1 cellular context compared by ENCODE assay signal in the genomic region with DNA sequence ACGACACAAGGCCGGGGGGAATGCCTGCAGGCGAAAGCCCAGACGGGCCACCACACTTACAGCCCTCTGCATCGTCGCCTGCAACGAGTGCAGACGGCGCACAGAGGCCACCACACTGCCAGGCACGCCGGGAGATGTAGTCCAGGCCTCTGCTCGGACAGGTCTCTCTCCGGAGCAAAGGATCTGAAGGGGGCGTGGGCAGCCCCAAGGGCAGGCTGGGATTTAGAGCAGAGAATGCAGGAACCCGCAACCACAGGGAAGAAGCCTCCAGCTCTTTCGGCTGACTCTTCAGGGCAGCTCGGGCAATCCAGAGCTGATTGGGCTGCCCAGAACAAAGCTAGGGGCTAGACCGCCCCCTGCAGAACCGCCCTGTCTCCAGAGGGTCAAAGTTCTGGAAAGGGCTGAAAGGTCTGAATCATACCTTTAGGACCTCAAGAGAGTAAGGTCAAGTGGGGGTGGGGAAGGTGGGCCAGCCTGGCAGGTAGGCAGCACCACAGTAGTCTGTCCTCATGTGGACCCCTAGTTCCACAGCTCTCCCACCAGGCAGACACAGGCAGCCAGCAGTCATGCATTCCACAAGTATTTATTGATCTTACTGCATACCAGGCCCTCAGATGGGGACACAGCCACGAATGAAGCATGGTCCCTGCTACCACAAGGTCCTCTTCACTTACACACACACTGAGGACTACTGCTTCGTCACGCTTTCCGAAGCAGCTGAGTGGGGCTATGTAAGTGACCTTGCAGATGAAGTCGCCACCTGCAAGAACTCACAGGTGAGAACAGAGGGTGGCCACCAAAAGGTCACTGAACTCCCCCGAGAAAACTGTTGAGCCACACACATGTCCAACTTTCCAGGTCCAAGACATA.
TF ChIP-seq lines count a peak whose summit lies in the region.

A gene with protein sequence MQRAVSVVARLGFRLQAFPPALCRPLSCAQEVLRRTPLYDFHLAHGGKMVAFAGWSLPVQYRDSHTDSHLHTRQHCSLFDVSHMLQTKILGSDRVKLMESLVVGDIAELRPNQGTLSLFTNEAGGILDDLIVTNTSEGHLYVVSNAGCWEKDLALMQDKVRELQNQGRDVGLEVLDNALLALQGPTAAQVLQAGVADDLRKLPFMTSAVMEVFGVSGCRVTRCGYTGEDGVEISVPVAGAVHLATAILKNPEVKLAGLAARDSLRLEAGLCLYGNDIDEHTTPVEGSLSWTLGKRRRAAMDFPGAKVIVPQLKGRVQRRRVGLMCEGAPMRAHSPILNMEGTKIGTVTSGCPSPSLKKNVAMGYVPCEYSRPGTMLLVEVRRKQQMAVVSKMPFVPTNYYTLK (minus strand): TSS at position 95 of the 870 bp plus-strand sequence. CDS start 23 bp downstream, at position 72.

TF ChIP-seq in HepG2, 621 proteins besides CTCF, POLR2A, EP300 and RAD21 (continued from another document and continues in another):
- TF ChIP-seq, protein P1, sequence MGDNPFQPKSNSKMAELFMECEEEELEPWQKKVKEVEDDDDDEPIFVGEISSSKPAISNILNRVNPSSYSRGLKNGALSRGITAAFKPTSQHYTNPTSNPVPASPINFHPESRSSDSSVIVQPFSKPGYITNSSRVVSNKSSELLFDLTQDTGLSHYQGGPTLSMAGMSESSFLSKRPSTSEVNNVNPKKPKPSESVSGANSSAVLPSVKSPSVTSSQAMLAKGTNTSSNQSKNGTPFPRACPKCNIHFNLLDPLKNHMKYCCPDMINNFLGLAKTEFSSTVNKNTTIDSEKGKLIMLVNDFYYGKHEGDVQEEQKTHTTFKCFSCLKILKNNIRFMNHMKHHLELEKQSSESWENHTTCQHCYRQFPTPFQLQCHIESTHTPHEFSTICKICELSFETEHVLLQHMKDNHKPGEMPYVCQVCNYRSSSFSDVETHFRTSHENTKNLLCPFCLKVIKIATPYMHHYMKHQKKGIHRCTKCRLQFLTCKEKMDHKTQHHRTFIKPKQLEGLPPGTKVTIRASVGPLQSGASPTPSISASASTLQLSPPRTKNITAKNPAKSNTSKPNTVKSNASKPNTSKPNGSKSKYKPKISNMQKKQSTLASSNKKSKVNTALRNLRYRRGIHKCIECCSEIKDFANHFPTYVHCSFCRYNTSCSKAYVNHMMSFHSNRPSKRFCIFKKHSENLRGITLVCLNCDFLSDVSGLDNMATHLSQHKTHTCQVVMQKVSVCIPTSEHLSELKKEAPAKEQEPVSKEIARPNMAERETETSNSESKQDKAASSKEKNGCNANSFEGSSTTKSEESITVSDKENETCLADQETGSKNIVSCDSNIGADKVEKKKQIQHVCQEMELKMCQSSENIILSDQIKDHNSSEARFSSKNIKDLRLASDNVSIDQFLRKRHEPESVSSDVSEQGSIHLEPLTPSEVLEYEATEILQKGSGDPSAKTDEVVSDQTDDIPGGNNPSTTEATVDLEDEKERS (CRISPR knock-in tag; IDR thresholded peaks at IDR 0.05), result 0 out of 2 replicates have a peak, but pooled peaks have one; percentile 14
- peak; percentile 60; the same call in 1 of the 3 replicates for TF ChIP-seq MXI1 (IDR thresholded peaks at IDR 0.05; ENCODE audit: borderline replicate concordance, low read depth, low read length)
- no peak for TF ChIP-seq CREBL2 (CRISPR knock-in tag; IDR thresholded peaks at IDR 0.05; ENCODE audit: borderline replicate concordance)
- TF ChIP-seq, protein P2, sequence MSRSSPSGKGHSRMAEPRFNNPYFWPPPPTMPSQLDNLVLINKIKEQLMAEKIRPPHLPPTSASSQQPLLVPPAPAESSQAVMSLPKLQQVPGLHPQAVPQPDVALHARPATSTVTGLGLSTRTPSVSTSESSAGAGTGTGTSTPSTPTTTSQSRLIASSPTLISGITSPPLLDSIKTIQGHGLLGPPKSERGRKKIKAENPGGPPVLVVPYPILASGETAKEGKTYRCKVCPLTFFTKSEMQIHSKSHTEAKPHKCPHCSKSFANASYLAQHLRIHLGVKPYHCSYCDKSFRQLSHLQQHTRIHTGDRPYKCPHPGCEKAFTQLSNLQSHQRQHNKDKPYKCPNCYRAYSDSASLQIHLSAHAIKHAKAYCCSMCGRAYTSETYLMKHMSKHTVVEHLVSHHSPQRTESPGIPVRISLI (CRISPR knock-in tag; IDR thresholded peaks at IDR 0.05; ENCODE audit: borderline replicate concordance), result no peak
- TF ChIP-seq, protein P3, sequence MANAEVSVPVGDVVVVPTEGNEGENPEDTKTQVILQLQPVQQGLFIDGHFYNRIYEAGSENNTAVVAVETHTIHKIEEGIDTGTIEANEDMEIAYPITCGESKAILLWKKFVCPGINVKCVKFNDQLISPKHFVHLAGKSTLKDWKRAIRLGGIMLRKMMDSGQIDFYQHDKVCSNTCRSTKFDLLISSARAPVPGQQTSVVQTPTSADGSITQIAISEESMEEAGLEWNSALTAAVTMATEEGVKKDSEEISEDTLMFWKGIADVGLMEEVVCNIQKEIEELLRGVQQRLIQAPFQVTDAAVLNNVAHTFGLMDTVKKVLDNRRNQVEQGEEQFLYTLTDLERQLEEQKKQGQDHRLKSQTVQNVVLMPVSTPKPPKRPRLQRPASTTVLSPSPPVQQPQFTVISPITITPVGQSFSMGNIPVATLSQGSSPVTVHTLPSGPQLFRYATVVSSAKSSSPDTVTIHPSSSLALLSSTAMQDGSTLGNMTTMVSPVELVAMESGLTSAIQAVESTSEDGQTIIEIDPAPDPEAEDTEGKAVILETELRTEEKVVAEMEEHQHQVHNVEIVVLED (CRISPR knock-in tag; IDR thresholded peaks at IDR 0.05; ENCODE audit: borderline replicate concordance), result peak; percentile 59; the same call in 1 of the 2 replicates
- no peak for TF ChIP-seq ZIK1 (CRISPR knock-in tag; IDR thresholded peaks at IDR 0.05; ENCODE audit: borderline replicate concordance, low read depth)
- TF ChIP-seq ZC3H13 (CRISPR knock-in tag; IDR thresholded peaks at IDR 0.05), result no peak; the same call in 1 of the 2 replicates
- no peak for TF ChIP-seq IRF1 (CRISPR knock-in tag; IDR thresholded peaks at IDR 0.05; ENCODE audit: low read depth)
- TF ChIP-seq ZNF281 (CRISPR knock-in tag; IDR thresholded peaks at IDR 0.05; ENCODE audit: borderline replicate concordance), result peak; percentile 95
- TF ChIP-seq ZFP41 (CRISPR knock-in tag; IDR thresholded peaks at IDR 0.05; ENCODE audit: borderline replicate concordance), result no peak
- TF ChIP-seq HNF4G (IDR thresholded peaks at IDR 0.05; ENCODE audit: borderline replicate concordance, low read depth, low read length), result peak; percentile 89
- TF ChIP-seq HNF4G (CRISPR knock-in tag; IDR thresholded peaks at IDR 0.05; ENCODE audit: borderline replicate concordance, low read depth), result peak; percentile 43; the same call in 1 of the 2 replicates
- TF ChIP-seq ZNF577 (CRISPR knock-in tag; IDR thresholded peaks at IDR 0.05; ENCODE audit: borderline replicate concordance, low read depth), result no peak
- TF ChIP-seq NR1H2 (CRISPR knock-in tag; IDR thresholded peaks at IDR 0.05; ENCODE audit: borderline replicate concordance, low read depth), result no peak
- TF ChIP-seq ZNF12 (CRISPR knock-in tag; IDR thresholded peaks at IDR 0.05), result no peak
- peak; percentile 38; the same call in 1 of the 2 replicates for TF ChIP-seq MNT (IDR thresholded peaks at IDR 0.05)
- TF ChIP-seq, protein P4, sequence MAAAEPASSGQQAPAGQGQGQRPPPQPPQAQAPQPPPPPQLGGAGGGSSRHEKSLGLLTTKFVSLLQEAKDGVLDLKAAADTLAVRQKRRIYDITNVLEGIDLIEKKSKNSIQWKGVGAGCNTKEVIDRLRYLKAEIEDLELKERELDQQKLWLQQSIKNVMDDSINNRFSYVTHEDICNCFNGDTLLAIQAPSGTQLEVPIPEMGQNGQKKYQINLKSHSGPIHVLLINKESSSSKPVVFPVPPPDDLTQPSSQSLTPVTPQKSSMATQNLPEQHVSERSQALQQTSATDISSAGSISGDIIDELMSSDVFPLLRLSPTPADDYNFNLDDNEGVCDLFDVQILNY (CRISPR knock-in tag; conservative IDR thresholded peaks at IDR 0.05), result no peak; the same call in 1 of the 2 replicates
- no peak for TF ChIP-seq FLYWCH1 (CRISPR knock-in tag; IDR thresholded peaks at IDR 0.05)
- TF ChIP-seq, protein P5, sequence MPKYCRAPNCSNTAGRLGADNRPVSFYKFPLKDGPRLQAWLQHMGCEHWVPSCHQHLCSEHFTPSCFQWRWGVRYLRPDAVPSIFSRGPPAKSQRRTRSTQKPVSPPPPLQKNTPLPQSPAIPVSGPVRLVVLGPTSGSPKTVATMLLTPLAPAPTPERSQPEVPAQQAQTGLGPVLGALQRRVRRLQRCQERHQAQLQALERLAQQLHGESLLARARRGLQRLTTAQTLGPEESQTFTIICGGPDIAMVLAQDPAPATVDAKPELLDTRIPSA (CRISPR knock-in tag; IDR thresholded peaks at IDR 0.05; ENCODE audit: borderline replicate concordance), result no peak
- no peak for TF ChIP-seq ZNF235 (CRISPR knock-in tag; IDR thresholded peaks at IDR 0.05; ENCODE audit: borderline replicate concordance)
- 0 out of 2 replicates have a peak, but pooled peaks have one; percentile 32 for TF ChIP-seq HES4 (CRISPR knock-in tag; IDR thresholded peaks at IDR 0.05; ENCODE audit: borderline replicate concordance)
- no peak for TF ChIP-seq HOXD1 (CRISPR knock-in tag; IDR thresholded peaks at IDR 0.05)
- TF ChIP-seq TBX2 (CRISPR knock-in tag; IDR thresholded peaks at IDR 0.05; ENCODE audit: borderline replicate concordance), result no peak; the same call in 1 of the 2 replicates
- TF ChIP-seq MED1 (CRISPR knock-in tag; IDR thresholded peaks at IDR 0.05), result no peak; the same call in 1 of the 2 replicates
- TF ChIP-seq, protein P6, sequence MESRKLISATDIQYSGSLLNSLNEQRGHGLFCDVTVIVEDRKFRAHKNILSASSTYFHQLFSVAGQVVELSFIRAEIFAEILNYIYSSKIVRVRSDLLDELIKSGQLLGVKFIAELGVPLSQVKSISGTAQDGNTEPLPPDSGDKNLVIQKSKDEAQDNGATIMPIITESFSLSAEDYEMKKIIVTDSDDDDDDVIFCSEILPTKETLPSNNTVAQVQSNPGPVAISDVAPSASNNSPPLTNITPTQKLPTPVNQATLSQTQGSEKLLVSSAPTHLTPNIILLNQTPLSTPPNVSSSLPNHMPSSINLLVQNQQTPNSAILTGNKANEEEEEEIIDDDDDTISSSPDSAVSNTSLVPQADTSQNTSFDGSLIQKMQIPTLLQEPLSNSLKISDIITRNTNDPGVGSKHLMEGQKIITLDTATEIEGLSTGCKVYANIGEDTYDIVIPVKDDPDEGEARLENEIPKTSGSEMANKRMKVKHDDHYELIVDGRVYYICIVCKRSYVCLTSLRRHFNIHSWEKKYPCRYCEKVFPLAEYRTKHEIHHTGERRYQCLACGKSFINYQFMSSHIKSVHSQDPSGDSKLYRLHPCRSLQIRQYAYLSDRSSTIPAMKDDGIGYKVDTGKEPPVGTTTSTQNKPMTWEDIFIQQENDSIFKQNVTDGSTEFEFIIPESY (CRISPR knock-in tag; IDR thresholded peaks at IDR 0.05), result peak; percentile 26; the same call in 1 of the 2 replicates
- TF ChIP-seq BRF2 (CRISPR knock-in tag; IDR thresholded peaks at IDR 0.05), result no peak
- TF ChIP-seq JUND (CRISPR knock-in tag; IDR thresholded peaks at IDR 0.05), result peak; percentile 69; the same call in 1 of the 2 replicates
